Comparison of ENCODE assay signal across 12 cellular contexts in the genomic region with DNA sequence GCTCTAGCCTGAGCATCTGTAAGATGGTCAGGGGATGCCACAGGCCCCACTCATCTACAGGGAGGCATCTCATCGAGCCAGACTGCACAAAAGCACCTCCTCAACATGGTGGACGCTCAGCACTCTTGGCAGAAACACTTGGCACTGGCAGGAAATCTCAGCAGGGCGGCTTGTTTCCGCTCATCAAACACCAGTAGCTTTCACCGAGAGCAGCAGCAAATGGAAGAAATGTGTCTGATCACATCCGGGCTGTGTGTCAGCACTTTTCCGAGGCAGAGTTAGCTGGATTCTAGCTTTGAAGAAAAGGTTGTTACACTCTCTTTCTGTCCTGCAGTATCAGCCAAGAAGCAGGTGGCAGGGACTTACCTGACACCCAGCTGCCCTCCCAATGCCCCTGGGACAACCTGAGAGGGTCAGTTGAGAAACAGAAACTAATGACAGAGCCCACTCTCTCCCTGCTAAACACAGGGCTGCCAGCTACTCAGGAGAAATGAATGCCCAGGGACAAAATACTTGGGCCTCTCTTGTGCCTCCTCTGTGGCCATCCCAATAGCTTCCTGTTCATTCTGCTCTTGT.
DNase-seq lines count a peak whose midpoint lies in the region; ATAC-seq, FAIRE-seq and TF ChIP-seq lines count a peak whose summit lies in the region.
"Had no signal": no experiment of that assay in that cellular context is flagged by ENCODE, and none has a peak within 500 bp of the region (broad histone marks: within the 10 kb centered on the region; RNA-seq: fewer than 3 reads in every experiment).

No MANE protein-coding gene starts in this region.

- intact Hi-C loops in sigmoid colon (cut with DNase I) = no loop called here

- peak; percentile 4 for FAIRE-seq in HTR-8/SVneo (lab: Jason Lieb, UNC)

- peaks cover 5% of the 10 kb centered on the region for H3K4me1 Mint-ChIP-seq in T-helper 17 cell
- H3K4me1 Mint-ChIP-seq in activated naive CD8-positive, alpha-beta T cell treated with anti-CD3 and anti-CD28 coated beads for 36 hours = no peaks in the 10 kb centered on the region

- H3K9me3 Mint-ChIP-seq in activated naive CD8-positive, alpha-beta T cell treated with anti-CD3 and anti-CD28 coated beads for 36 hours = no peaks in the 10 kb centered on the region

- H3K4me3 ChIP-seq in sigmoid colon = no peak overlapping the region
- H3K4me3 ChIP-seq: lung, skin epidermis, suprapubic skin had no signal

- H3K4me3 Mint-ChIP-seq in T-helper 17 cell = peak overlapping the region; percentile 36
- no peak overlapping the region for H3K4me3 Mint-ChIP-seq in activated naive CD8-positive, alpha-beta T cell treated with anti-CD3 and anti-CD28 coated beads for 36 hours

- H3K27me3 ChIP-seq in sigmoid colon = no peaks in the 10 kb centered on the region
- H3K27me3 ChIP-seq: suprapubic skin had no signal

- TF ChIP-seq POLR2A in sigmoid colon (IDR thresholded peaks at IDR 0.05) = no peak

- 83 to 91% methylated on average over 7 of the region's 7 CpGs for WGBS in sigmoid colon, 2 donors

- H3K27ac ChIP-seq in sigmoid colon = no peak overlapping the region
- H3K27ac ChIP-seq: suprapubic skin had no signal

- H3K27me3 Mint-ChIP-seq in T-helper 17 cell = peaks cover 13% of the 10 kb centered on the region
- H3K27me3 Mint-ChIP-seq in activated naive CD8-positive, alpha-beta T cell treated with anti-CD3 and anti-CD28 coated beads for 36 hours = no peaks in the 10 kb centered on the region

- TF ChIP-seq CTCF in sigmoid colon (IDR thresholded peaks at IDR 0.05) = no peak

- no peaks in the 10 kb centered on the region for H3K36me3 ChIP-seq in sigmoid colon
- H3K36me3 ChIP-seq: suprapubic skin had no signal

- TF ChIP-seq EP300 in sigmoid colon (IDR thresholded peaks at IDR 0.05) = no peak

- H3K27ac Mint-ChIP-seq in T-helper 17 cell = peak overlapping the region; percentile 49
- peak overlapping the region; percentile 70 for H3K27ac Mint-ChIP-seq in activated naive CD8-positive, alpha-beta T cell treated with anti-CD3 and anti-CD28 coated beads for 36 hours

- DNase-seq in HTR-8/SVneo (ENCODE audit: insufficient read length, low spot score) (no peak), T-helper 17 cell (peak in 1 of 3 donors; percentile 9), sigmoid colon (peak; percentile 26), pons (ENCODE audit: low spot score) (no peak), SHP77 (lab: John Stamatoyannopoulos, UW) (no peak)
- peak; percentile 14 for DNase-seq in activated naive CD8-positive, alpha-beta T cell treated with anti-CD3 and anti-CD28 coated beads for 36 hours
- DNase-seq in effector CD4-positive, alpha-beta T cell = no peak
- DNase-seq: NCI-H2171 had no signal

- no peaks in the 10 kb centered on the region for H3K36me3 Mint-ChIP-seq in T-helper 17 cell (ENCODE audit: low read depth)
- H3K36me3 Mint-ChIP-seq in activated naive CD8-positive, alpha-beta T cell treated with anti-CD3 and anti-CD28 coated beads for 36 hours = no peaks in the 10 kb centered on the region

- H3K9me3 ChIP-seq in T-helper 17 cell (ENCODE audit: control insufficient read depth, low read length, poor library complexity, severe bottlenecking) (no peaks in the 10 kb centered on the region), sigmoid colon (no peaks in the 10 kb centered on the region)
- H3K9me3 ChIP-seq: suprapubic skin had no signal

- no peaks in the 10 kb centered on the region for H3K4me1 ChIP-seq in sigmoid colon

- ATAC-seq in T-helper 17 cell = peak; percentile 74
- ATAC-seq in HG03025 (IDR thresholded peaks at IDR 0.05; ENCODE audit: low FRiP score, unreplicated experiment) = no peak

Comparison
In these comparisons a context has a peak if more than half of its experiments do, and no peak if none do; other contexts are left out.
1. DNase-seq: peak in activated naive CD8-positive, alpha-beta T cell treated with anti-CD3 and anti-CD28 coated beads for 36 hours (single experiment) and sigmoid colon (single experiment); none in HTR-8/SVneo (single experiment), pons (single experiment), effector CD4-positive, alpha-beta T cell (single experiment) and SHP77 (0 of 2).